Comparison of ENCODE assay signal across 1 cellular context in the genomic region with DNA sequence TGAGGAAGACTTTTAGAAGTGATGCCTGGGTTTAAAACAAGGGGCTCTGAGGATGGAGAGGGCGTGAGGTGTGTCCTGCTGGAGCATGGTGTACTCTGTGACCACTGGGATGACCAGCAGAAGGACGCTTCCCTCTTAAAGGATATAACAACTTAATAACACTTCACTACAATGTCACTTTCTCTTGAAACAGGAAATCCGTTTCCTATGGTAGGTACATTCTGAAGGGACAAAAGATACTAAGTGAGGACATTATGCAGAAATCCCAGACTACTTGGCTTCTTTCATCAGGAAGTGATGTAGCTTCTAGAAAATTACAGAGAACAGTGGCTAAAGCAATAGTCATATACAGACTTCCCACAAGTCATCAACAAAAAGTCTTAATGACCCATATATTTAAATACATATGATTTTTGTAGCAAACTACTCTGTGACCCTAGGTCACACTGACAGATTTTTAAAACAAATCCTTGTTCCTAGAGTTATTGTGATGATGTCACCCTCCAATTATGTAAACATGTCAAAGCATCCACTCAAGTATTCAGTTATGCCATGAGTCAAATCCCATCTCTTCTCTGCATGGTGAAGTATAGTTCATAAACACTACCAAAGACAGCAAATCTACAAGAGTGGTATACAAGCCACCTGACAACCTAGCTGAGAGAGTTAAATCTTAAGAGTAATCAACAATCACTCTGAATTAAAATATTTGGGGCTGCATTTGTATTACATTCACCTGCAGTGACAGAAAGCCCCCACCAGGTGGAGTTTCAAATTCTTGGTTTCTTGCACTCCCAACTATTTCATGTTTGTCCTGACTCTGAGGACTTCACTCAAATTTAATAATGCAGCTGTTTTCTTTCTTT.
TF ChIP-seq lines count a peak whose summit lies in the region.

No MANE protein-coding gene starts in this region.

TF ChIP-seq in GM23338, 12 proteins besides CTCF, POLR2A, EP300 and RAD21:
- TF ChIP-seq REST (IDR thresholded peaks at IDR 0.05; ENCODE audit: unreplicated experiment) (no peak), ZNF331 (CRISPR knock-in tag; IDR thresholded peaks at IDR 0.05; ENCODE audit: low read depth) (no peak)
